In genomic region chr16:27248036-27248435, GRCh38 we compare ENCODE assay signal across 14 cellular contexts.
"Had no signal": no experiment of that assay in that cellular context is flagged by ENCODE, and none has a peak within 500 bp of the region (broad histone marks: within the 10 kb centered on the region; RNA-seq: fewer than 3 reads in every experiment).

No MANE protein-coding gene starts in this region.

- H3K36me3 ChIP-seq: sigmoid colon, thoracic aorta had no signal

- DNase-seq: activated CD4-positive, alpha-beta T cell treated with anti-CD3 and anti-CD28 coated beads for 1 hour; activated gamma-delta T cell treated with Interleukin-2 at 50 U/mL for 16 hours; amniotic stem cell; body of pancreas; heart left ventricle; islet precursor cell; nephron progenitor cell; SIG-M5; stimulated activated CD4-positive, alpha-beta T cell treated with anti-CD3 and anti-CD28 coated beads, Interleukin-2, amount 100 ng/mL, for 48 hours; stomach had no signal

- H3K27ac Mint-ChIP-seq: memory B cell, nephron progenitor cell had no signal

- H3K9me3 Mint-ChIP-seq: nephron progenitor cell had no signal

- H3K27me3 Mint-ChIP-seq: memory B cell had no signal

- H3K4me3 ChIP-seq: body of pancreas, heart left ventricle, sigmoid colon, stomach, thoracic aorta had no signal

- H3K27me3 ChIP-seq: body of pancreas, heart left ventricle, sigmoid colon, stomach had no signal

- H3K4me3 Mint-ChIP-seq: memory B cell, nephron progenitor cell had no signal

- H3K27ac ChIP-seq: body of pancreas, thoracic aorta had no signal

- H3K9me3 ChIP-seq: body of pancreas, heart left ventricle, sigmoid colon, stomach, thoracic aorta had no signal

- ATAC-seq: body of pancreas, heart left ventricle, left lobe of liver had no signal
